In the genomic region with DNA sequence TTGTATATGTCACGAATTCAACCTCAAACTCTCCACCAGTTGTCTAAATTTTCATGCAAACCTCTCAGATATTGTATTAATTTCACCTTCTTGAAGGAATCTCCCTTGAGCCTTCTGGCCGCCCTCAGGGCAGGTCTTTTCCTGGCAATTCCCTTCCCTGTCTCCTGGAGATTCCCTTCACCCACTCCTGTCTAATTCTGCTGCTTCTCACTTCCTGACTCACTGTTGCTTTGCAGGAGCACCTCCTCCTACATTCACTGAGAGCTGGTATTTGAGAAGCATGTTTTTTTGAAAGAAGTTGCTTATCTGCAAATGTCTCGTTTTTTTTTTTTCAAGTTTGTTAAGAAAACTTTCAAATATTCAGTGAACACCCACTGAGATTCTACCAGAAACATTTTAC, we compare ENCODE assay signal across 20 cellular contexts.
DNase-seq lines count a peak whose midpoint lies in the region; ATAC-seq and TF ChIP-seq lines count a peak whose summit lies in the region.
"Had no signal": no experiment of that assay in that cellular context is flagged by ENCODE, and none has a peak within 500 bp of the region (broad histone marks: within the 10 kb centered on the region; RNA-seq: fewer than 3 reads in every experiment).

No MANE protein-coding gene starts in this region.

- H3T11ph ChIP-seq in H9 (ENCODE audit: low read length) = no peak overlapping the region

- H3K4ac ChIP-seq in trophoblast cell (ENCODE audit: low read depth, low read length) (no peak overlapping the region), H9 (ENCODE audit: low read depth, low read length) (no peak overlapping the region)

- H2BK20ac ChIP-seq in H9 (ENCODE audit: low read depth, low read length, poor library complexity, severe bottlenecking) = no peak overlapping the region

- H3K9ac ChIP-seq in trophoblast cell (ENCODE audit: low read length) = no peak overlapping the region
- H3K9ac ChIP-seq in H9 (ENCODE audit: extremely low read depth, insufficient read length, low read length) = no peak overlapping the region

- H3K36me3 ChIP-seq in trophoblast cell (ENCODE audit: control insufficient read depth in 1 of 2, insufficient read depth in 2 of 2, low read length in 2 of 2) (no peaks in the 10 kb centered on the region), gastrocnemius medialis (no peaks in the 10 kb centered on the region)
- H3K36me3 ChIP-seq: ovary, thoracic aorta had no signal

- H3K27ac ChIP-seq in trophoblast cell (ENCODE audit: low read depth, low read length) = no peak overlapping the region
- no peak overlapping the region for H3K27ac ChIP-seq in H9 (ENCODE audit: insufficient read length, low read depth, low read length)
- H3K27ac ChIP-seq in gastrocnemius medialis = no peak overlapping the region
- H3K27ac ChIP-seq: ovary, thoracic aorta had no signal

- H3K9me3 ChIP-seq in trophoblast cell (ENCODE audit: insufficient read depth, low read depth, low read length) (peaks cover 6% of the 10 kb centered on the region), H9 (ENCODE audit: control insufficient read depth, low read depth, low read length) (no peaks in the 10 kb centered on the region), gastrocnemius medialis (no peaks in the 10 kb centered on the region)
- H3K9me3 ChIP-seq: mucosa of descending colon, ovary, thoracic aorta had no signal

- H2AK5ac ChIP-seq in trophoblast cell (ENCODE audit: low read length) (no peak overlapping the region), H9 (ENCODE audit: insufficient read length, low read length) (no peak overlapping the region)

- H3K23ac ChIP-seq in trophoblast cell (ENCODE audit: low read length) (no peak overlapping the region), H9 (ENCODE audit: insufficient read length, low read depth, low read length) (no peak overlapping the region)

- no peak overlapping the region for H4K12ac ChIP-seq in trophoblast cell (ENCODE audit: low read depth, low read length)

- no peak for TF ChIP-seq POLR2A in gastrocnemius medialis (IDR thresholded peaks at IDR 0.05)

- TF ChIP-seq CTCF in fibroblast of villous mesenchyme (IDR thresholded peaks at IDR 0.05; ENCODE audit: insufficient read depth, low read depth, low read length) (no peak), H9 (conservative IDR thresholded peaks at IDR 0.05) (no peak), gastrocnemius medialis (IDR thresholded peaks at IDR 0.05 in 4 of 5, conservative IDR thresholded peaks at IDR 0.05 in 1 of 5) (no peak)

- peaks cover 34% of the 10 kb centered on the region for H3K27me3 Mint-ChIP-seq in H9 (ENCODE audit: low read depth)

- peaks cover 5% of the 10 kb centered on the region in 2 experiments; a peak in 4 of 5 replicates for H3K9me3 Mint-ChIP-seq in H9
- H3K9me3 Mint-ChIP-seq: activated naive CD8-positive, alpha-beta T cell treated with anti-CD3 and anti-CD28 coated beads, Interleukin-2, amount 50 U/mL, for 24 hours had no signal

- H3K23me2 ChIP-seq in H9 (ENCODE audit: insufficient read length, low read depth, low read length, poor library complexity, severe bottlenecking) = no peaks in the 10 kb centered on the region

- no peak overlapping the region for H4K8ac ChIP-seq in trophoblast cell (ENCODE audit: low read depth, low read length)
- H4K8ac ChIP-seq in H9 (replicated peaks; ENCODE audit: insufficient read length, low read depth, low read length) = no peak overlapping the region

- H3K4me1 ChIP-seq in trophoblast cell (ENCODE audit: control insufficient read depth in 1 of 2, insufficient read depth in 2 of 2, low read length in 2 of 2) = no peaks in the 10 kb centered on the region
- H3K4me1 ChIP-seq in H9 (ENCODE audit: insufficient read depth, low read length) = no peaks in the 10 kb centered on the region
- H3K4me1 ChIP-seq in gastrocnemius medialis = peaks cover 0 to 7% of the 10 kb centered on the region in 2 donors

- no peak overlapping the region for H2BK15ac ChIP-seq in H9 (ENCODE audit: low read depth, low read length)

- in situ Hi-C loops in gastrocnemius medialis (cut with MboI; ENCODE audit: low sequenced_read_pairs in 4 of 4) = loop anchor here in 1 of 4 donors (10.0 kb wide), 1 partner anchor 204 kb away; no protein-coding TSS in a partner anchor

- H2BK12ac ChIP-seq in trophoblast cell (ENCODE audit: low read length) (no peak overlapping the region), H9 (ENCODE audit: insufficient read length, low read depth, low read length) (no peak overlapping the region)

- no peak overlapping the region for H3K27ac Mint-ChIP-seq in H9
- H3K27ac Mint-ChIP-seq: activated naive CD8-positive, alpha-beta T cell treated with anti-CD3 and anti-CD28 coated beads, Interleukin-2, amount 50 U/mL, for 24 hours had no signal

- no peaks in the 10 kb centered on the region for H3K4me1 Mint-ChIP-seq in H9
- H3K4me1 Mint-ChIP-seq: activated naive CD8-positive, alpha-beta T cell treated with anti-CD3 and anti-CD28 coated beads, Interleukin-2, amount 50 U/mL, for 24 hours had no signal

- no peak overlapping the region for H3K4me3 ChIP-seq in fibroblast of villous mesenchyme (ENCODE audit: low read depth, low read length)
- no peak overlapping the region for H3K4me3 ChIP-seq in trophoblast cell (ENCODE audit: low read depth, low read length)
- no peak overlapping the region for H3K4me3 ChIP-seq in gastrocnemius medialis
- H3K4me3 ChIP-seq: K562, mucosa of descending colon, ovary, thoracic aorta had no signal

- H3K27me3 ChIP-seq in trophoblast cell (ENCODE audit: insufficient read depth, low read length) (no peaks in the 10 kb centered on the region), H9 (ENCODE audit: insufficient read depth, low read length) (no peaks in the 10 kb centered on the region), gastrocnemius medialis (no peaks in the 10 kb centered on the region)
- H3K27me3 ChIP-seq: ovary had no signal

- H3K14ac ChIP-seq in trophoblast cell (ENCODE audit: low read length) (no peak overlapping the region), H9 (ENCODE audit: insufficient read depth, low read length) (no peak overlapping the region)

- H3K79me2 ChIP-seq in trophoblast cell (ENCODE audit: control insufficient read depth, insufficient read depth, low read length, poor library complexity) (no peaks in the 10 kb centered on the region), H9 (ENCODE audit: insufficient read depth, low read length) (no peaks in the 10 kb centered on the region)

- H4K20me1 ChIP-seq in H9 (ENCODE audit: control insufficient read depth, insufficient read depth, insufficient read length) = no peaks in the 10 kb centered on the region

- DNase-seq in ELR (ENCODE audit: low read depth) (peak; percentile 48), amniotic epithelial cell (ENCODE audit: low read depth) (peak; percentile 89), fibroblast of villous mesenchyme (ENCODE audit: low read depth) (peak; percentile 49), trophoblast cell (peak; percentile 88 to 91), H9 (no peak), gastrocnemius medialis (no peak)
- DNase-seq: activated CD4-positive, alpha-beta T cell treated with anti-CD3 and anti-CD28 coated beads, Interleukin-2, amount 50 U/mL, for 4 hours; activated naive CD8-positive, alpha-beta T cell treated with anti-CD3 and anti-CD28 coated beads, Interleukin-2, amount 50 U/mL, for 24 hours; activated T-cell treated with anti-CD3 and anti-CD28 coated beads, Interleukin-2, amount 50 U/mL, for 48 hours; C1 segment of cervical spinal cord; glutamatergic neuron; mucosa of descending colon; NCI-H1105; NCI-H82; stimulated activated CD4-positive, alpha-beta T cell treated with anti-CD3 and anti-CD28 coated beads, Interleukin-4, amount 100 ng/mL, for 4 hours had no signal

- H3K18ac ChIP-seq in trophoblast cell (ENCODE audit: low read length) (no peak overlapping the region), H9 (ENCODE audit: insufficient read length, low read depth, low read length) (no peak overlapping the region)

- no peak for ATAC-seq in HG03342 (IDR thresholded peaks at IDR 0.05; ENCODE audit: unreplicated experiment)
- ATAC-seq in HG02973 (IDR thresholded peaks at IDR 0.05; ENCODE audit: unreplicated experiment) = no peak
- no peak for ATAC-seq in gastrocnemius medialis
- ATAC-seq: activated naive CD8-positive, alpha-beta T cell treated with anti-CD3 and anti-CD28 coated beads, Interleukin-2, amount 50 U/mL, for 24 hours; K562; mucosa of descending colon had no signal

- no CpG with 5 or more reads among the region's 3 CpGs for WGBS in trophoblast cell (ENCODE audit: extremely low coverage, insufficient coverage, insufficient read length)
- no CpG with 5 or more reads among the region's 3 CpGs for WGBS in H9 (ENCODE audit: extremely low coverage, insufficient read length, low lambda C conversion rate)

- no peak overlapping the region for H3K4me3 Mint-ChIP-seq in H9
- H3K4me3 Mint-ChIP-seq: activated naive CD8-positive, alpha-beta T cell treated with anti-CD3 and anti-CD28 coated beads, Interleukin-2, amount 50 U/mL, for 24 hours had no signal

- no peak overlapping the region for H3K56ac ChIP-seq in H9 (ENCODE audit: insufficient read length, low read depth, low read length)

- H3K79me1 ChIP-seq in trophoblast cell (ENCODE audit: low read length) = no peaks in the 10 kb centered on the region
- no peaks in the 10 kb centered on the region for H3K79me1 ChIP-seq in H9 (ENCODE audit: insufficient read depth, low read depth, low read length, poor library complexity, severe bottlenecking)

- no peaks in the 10 kb centered on the region for H3K36me3 Mint-ChIP-seq in H9 (ENCODE audit: insufficient read depth in 1 of 3, low read depth in 3 of 3)

- no peak overlapping the region for H4K5ac ChIP-seq in H9 (ENCODE audit: insufficient read length, low read depth, low read length)

- H2AFZ ChIP-seq in trophoblast cell (ENCODE audit: insufficient read depth, low read length, poor library complexity) (no peak overlapping the region), H9 (ENCODE audit: low read length) (no peak overlapping the region)

- intact Hi-C loops in gastrocnemius medialis (cut with DNase I; ENCODE audit: low total_unique reads) = no loop called here

- H2BK5ac ChIP-seq in trophoblast cell (ENCODE audit: low read depth, low read length, poor library complexity) (no peak overlapping the region), H9 (ENCODE audit: insufficient read length, low read length) (no peak overlapping the region)

- H4K91ac ChIP-seq in trophoblast cell (ENCODE audit: low read depth, low read length) (no peak overlapping the region), H9 (ENCODE audit: insufficient read length, low read depth, low read length) (no peak overlapping the region)

- H3K4me2 ChIP-seq in trophoblast cell (ENCODE audit: low read length) (peak overlapping the region; percentile 25), H9 (ENCODE audit: insufficient read depth, insufficient read length, low read length) (no peak overlapping the region)

- no peak overlapping the region for H2BK120ac ChIP-seq in trophoblast cell (ENCODE audit: insufficient read depth, low read length, poor library complexity)
- H2BK120ac ChIP-seq in H9 (ENCODE audit: low read depth, low read length, poor library complexity, severe bottlenecking) = no peak overlapping the region

Comparison
In these comparisons a context has a peak if more than half of its experiments do, and no peak if none do; other contexts are left out.
1. DNase-seq: peak in ELR (single experiment), amniotic epithelial cell (single experiment), fibroblast of villous mesenchyme (single experiment) and trophoblast cell (2 of 2); none in H9 (single experiment) and gastrocnemius medialis (0 of 2).